ENCODE assay signal across 8 cellular contexts in genomic region chr17:2391597-2392251, GRCh38. TPM values are rescaled to one million over a fixed set of nuclear protein-coding genes. Genes with fewer than 3 reads are reported as not detected.
A peak's percentile ranks its signal among the peaks of the same experiment; 100 is the strongest.
DNase-seq lines count a peak whose midpoint lies in the region; ATAC-seq, FAIRE-seq and TF ChIP-seq lines count a peak whose summit lies in the region.

No MANE protein-coding gene starts in this region.

- H3K4me1 Mint-ChIP-seq in T-helper 17 cell, result peaks cover 40% of the 10 kb centered on the region

- DNase-seq in GM12891 (ENCODE audit: insufficient read length, low spot score) (no peak), T-helper 17 cell (no peak), fibroblast of the aortic adventitia (ENCODE audit: low read depth) (no peak), skeletal muscle cell (ENCODE audit: low read depth) (no peak), RCC 7860 (ENCODE audit: low spot score) (no peak), GM13977 (ENCODE audit: low spot score) (no peak)

- ATAC-seq in T-helper 17 cell, result no peak
- ATAC-seq in GM19328 (IDR thresholded peaks at IDR 0.05; ENCODE audit: unreplicated experiment), result no peak
- no peak for ATAC-seq in GM19023 (IDR thresholded peaks at IDR 0.05; ENCODE audit: unreplicated experiment)

- H3K36me3 Mint-ChIP-seq in T-helper 17 cell (ENCODE audit: low read depth), result peaks cover 10% of the 10 kb centered on the region

- no peak for TF ChIP-seq CTCF in fibroblast of the aortic adventitia (IDR thresholded peaks at IDR 0.05; ENCODE audit: insufficient read depth, low read length)
- no peak for TF ChIP-seq CTCF in GM13977 (IDR thresholded peaks at IDR 0.05; ENCODE audit: extremely low read depth, insufficient read depth, missing control alignments)

- H3K4me3 Mint-ChIP-seq in T-helper 17 cell, result peak overlapping the region; percentile 89

- peak overlapping the region; percentile 99 for H3K27ac Mint-ChIP-seq in T-helper 17 cell

- no peaks in the 10 kb centered on the region for H3K27me3 Mint-ChIP-seq in T-helper 17 cell

- H3K4me3 ChIP-seq in fibroblast of the aortic adventitia (ENCODE audit: low read depth, low read length), result peak overlapping the region; percentile 61
- H3K4me3 ChIP-seq in skeletal muscle cell (ENCODE audit: low read depth, low read length), result peak overlapping the region; percentile 46

- in situ Hi-C loops in GM13977 (cut with MboI; ENCODE audit: low pct_unique_long_range_greater_than_20kb, low sequenced_read_pairs, unreplicated experiment), result no loop called here

- TF ChIP-seq POLR2A in GM12891 (IDR thresholded peaks at IDR 0.05; ENCODE audit: low read depth, low read length), result peak; percentile 46; the same call in 1 of the 2 replicates

- no peaks in the 10 kb centered on the region for H3K9me3 ChIP-seq in T-helper 17 cell (ENCODE audit: control insufficient read depth, low read length, poor library complexity, severe bottlenecking)

- FAIRE-seq in GM12891 (lab: Jason Lieb, UNC) (peak; percentile 80), RCC 7860 (lab: Jason Lieb, UNC) (no peak)

TF ChIP-seq in GM12891, 5 proteins besides CTCF, POLR2A, EP300 and RAD21:
- TF ChIP-seq TAF1 (IDR thresholded peaks at IDR 0.05; ENCODE audit: low read depth, low read length) (no peak), POLR2AphosphoS5 (IDR thresholded peaks at IDR 0.05; ENCODE audit: low read depth, low read length) (no peak; the same call in 1 of the 2 replicates), SPI1 (IDR thresholded peaks at IDR 0.05; ENCODE audit: low read depth, low read length) (no peak), POU2F2 (IDR thresholded peaks at IDR 0.05; ENCODE audit: low read depth, low read length) (no peak), PAX5 (IDR thresholded peaks at IDR 0.05; ENCODE audit: insufficient read depth, low read length, severe bottlenecking) (no peak)
TF ChIP-seq in GM12891: peak in this region for 0.

RNA-seq across cellular contexts. Expression of gene MNT, which starts 9.1 kb away (rescaled TPM):
- 7.7 TPM for polyA plus RNA-seq in GM12891 (2012; ENCODE audit: low read depth, missing spikeins)
- 100 to 1,000 TPM in 1 of 2 donors, 10 to 100 TPM in 1; 92.9 to 110 TPM for total RNA-seq in T-helper 17 cell
- 12.2 and 17.7 TPM in 2 replicates for total RNA-seq in fibroblast of the aortic adventitia (ENCODE audit: low replicate concordance)

RNA-seq across cellular contexts. Expression of gene SGSM2, which starts 54.4 kb away (rescaled TPM):
- 35.4 TPM for polyA plus RNA-seq in GM12891 (2012; ENCODE audit: low read depth, missing spikeins)
- 100 to 1,000 TPM; 119 to 128 TPM for total RNA-seq in T-helper 17 cell
- total RNA-seq in fibroblast of the aortic adventitia (ENCODE audit: low replicate concordance), result 31.0 and 47.3 TPM in 2 replicates

RNA-seq across cellular contexts. Expression of gene TSR1, which starts 55.5 kb away (rescaled TPM):
- polyA plus RNA-seq in GM12891 (2012; ENCODE audit: low read depth, missing spikeins), result 32.4 TPM
- 10 to 100 TPM; 24.9 to 35.4 TPM for total RNA-seq in T-helper 17 cell
- 24.2 and 44.5 TPM in 2 replicates for total RNA-seq in fibroblast of the aortic adventitia (ENCODE audit: low replicate concordance)
